ENCODE assay signal across 23 cellular contexts in the genomic region with DNA sequence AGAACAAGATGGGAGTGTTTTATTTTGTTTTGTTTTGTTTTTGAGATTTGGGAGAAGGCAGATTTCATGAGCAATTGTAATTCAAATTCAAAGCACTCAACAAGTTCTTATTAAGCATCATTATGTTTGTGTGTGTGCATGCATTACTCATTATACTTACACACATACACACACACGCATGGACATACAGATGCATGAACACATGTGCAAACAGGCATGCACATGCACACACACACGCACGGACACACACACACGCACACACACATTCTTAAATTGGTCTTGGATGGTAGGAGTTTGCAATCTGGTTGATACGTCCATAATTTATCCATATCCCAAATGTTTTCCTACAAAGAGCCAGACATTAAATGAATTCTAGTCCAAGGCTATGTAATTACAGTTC.
DNase-seq lines count a peak whose midpoint lies in the region; ATAC-seq, FAIRE-seq and TF ChIP-seq lines count a peak whose summit lies in the region.
"Had no signal": no experiment of that assay in that cellular context is flagged by ENCODE, and none has a peak within 500 bp of the region (broad histone marks: within the 10 kb centered on the region; RNA-seq: fewer than 3 reads in every experiment).

No MANE protein-coding gene starts in this region.

- in situ Hi-C loops in HepG2 (cut with HindIII; ENCODE audit: extremely low pct_ligation_motif_present, low pct_unique_long_range_greater_than_20kb), result no loop called here
- in situ Hi-C loops in GM12878 (cut with MboI), result loop anchor here (10.0 kb wide), 1 partner anchor 695 kb away; no protein-coding TSS in a partner anchor

- TF ChIP-seq POLR2A in HepG2 (IDR thresholded peaks at IDR 0.05; ENCODE audit: insufficient read depth in 1 of 2, low read depth in 2 of 2, low read length in 2 of 2), result no peak
- no peak for TF ChIP-seq POLR2A in right lobe of liver (IDR thresholded peaks at IDR 0.05)
- no peak for TF ChIP-seq POLR2A in GM12878 (IDR thresholded peaks at IDR 0.05; ENCODE audit: low read depth, low read length)

- H3K4me1 ChIP-seq in HepG2 (ENCODE audit: insufficient read depth, low read length) (no peaks in the 10 kb centered on the region), right lobe of liver (no peaks in the 10 kb centered on the region), GM12878 (ENCODE audit: control insufficient read depth, insufficient read depth, low read length) (no peaks in the 10 kb centered on the region)

- no peak for ATAC-seq in HepG2
- no peak for ATAC-seq in right lobe of liver
- no peak for ATAC-seq in GM12878
- ATAC-seq: A549; CD8-positive, alpha-beta T cell had no signal

- no peak for TF ChIP-seq CTCF in HepG2 (CRISPR knock-in tag; IDR thresholded peaks at IDR 0.05)
- no peak for TF ChIP-seq CTCF in right lobe of liver (IDR thresholded peaks at IDR 0.05)
- no peak for TF ChIP-seq CTCF in GM12878 (IDR thresholded peaks at IDR 0.05 in 2 of 3, conservative IDR thresholded peaks at IDR 0.05 in 1 of 3; ENCODE audit: control insufficient read depth in 2 of 3, extremely low read depth in 1 of 3, insufficient read depth in 1 of 3, low read depth in 3 of 3, low read length in 3 of 3)

- H2AFZ ChIP-seq in HepG2 (ENCODE audit: low read length) (no peak overlapping the region), GM12878 (ENCODE audit: control insufficient read depth, low read depth, low read length) (no peak overlapping the region)

- TF ChIP-seq EP300 in HepG2 (IDR thresholded peaks at IDR 0.05; ENCODE audit: low read depth in 2 of 2, low read length in 2 of 2), result no peak
- TF ChIP-seq EP300 in HepG2 (CRISPR knock-in tag; IDR thresholded peaks at IDR 0.05; ENCODE audit: borderline replicate concordance), result no peak
- no peak for TF ChIP-seq EP300 in GM12878 (IDR thresholded peaks at IDR 0.05; ENCODE audit: borderline replicate concordance in 1 of 2, control insufficient read depth in 1 of 2, low read depth in 2 of 2, low read length in 2 of 2)

- CTCF ChIA-PET in HepG2 (lab: Yijun Ruan, JAX; ENCODE audit: low intra/inter-chr PET ratio, low total read pairs) (no interaction called here), GM12878 (lab: Yijun Ruan, JAX) (no interaction called here)

- H3K4me3 ChIP-seq in HepG2 (replicated peaks in 1 of 3; ENCODE audit: insufficient read depth in 1 of 3, low read depth in 2 of 3, low read length in 3 of 3), result no peak overlapping the region
- H3K4me3 ChIP-seq in right lobe of liver, result no peak overlapping the region
- no peak overlapping the region for H3K4me3 ChIP-seq in GM12878
- H3K4me3 ChIP-seq: A549; BLaER1 treated with 17β-estradiol and CSF1 and Interleukin-3, amounts not matched to agents 10 nM and 100 nM had no signal

- RAD21 ChIA-PET in GM12878 (lab: Charles Lee; ENCODE audit: unreplicated experiment), result interaction anchor here (0.8 kb wide), 1 partner anchor 23 kb away, joined by 3 read pairs; no protein-coding TSS in a partner anchor

- POLR2A ChIA-PET in HepG2 (lab: Yijun Ruan, JAX) (no interaction called here), GM12878 (lab: Charles Lee) (no interaction called here)

- TF ChIP-seq RAD21 in HepG2 (CRISPR knock-in tag; IDR thresholded peaks at IDR 0.05), result no peak
- TF ChIP-seq RAD21 in GM12878 (IDR thresholded peaks at IDR 0.05; ENCODE audit: insufficient read depth, low read depth, low read length), result no peak

- H3K79me2 ChIP-seq in HepG2 (ENCODE audit: insufficient read depth, low read length) (no peaks in the 10 kb centered on the region), GM12878 (ENCODE audit: control insufficient read depth, insufficient read depth, low read length) (no peaks in the 10 kb centered on the region)

- DNase-seq in HepG2 (ENCODE audit: low spot score), result no peak
- DNase-seq in right lobe of liver, result no peak
- DNase-seq in GM12878 (ENCODE audit: low read depth, low spot score), result no peak
- DNase-seq in urothelium cell line (ENCODE audit: low spot score), result no peak
- DNase-seq in HuH-7.5 (ENCODE audit: low spot score), result no peak
- DNase-seq in amniotic stem cell (lab: John Stamatoyannopoulos, UW), result no peak
- DNase-seq: AML-193; Caco-2; Calu3; CD4-positive, alpha-beta T cell; CD8-positive, alpha-beta T cell; DMS53; DMS79; DND-41; EL; GDM1 had no signal

- WGBS in HepG2 (ENCODE audit: low lambda C conversion rate), result 66% methylated on average over 5 of the region's 5 CpGs
- WGBS in right lobe of liver (ENCODE audit: insufficient coverage, low coverage, low lambda C conversion rate, missing lambda C conversion rate), result 63% methylated on average over 1 of the region's 5 CpGs
- WGBS in GM12878 (ENCODE audit: insufficient coverage, insufficient replicate concordance, low lambda C conversion rate, missing lambda C conversion rate), result 45% methylated on average over 5 of the region's 5 CpGs

- H3K4me2 ChIP-seq in HepG2 (ENCODE audit: low read depth, low read length), result no peak overlapping the region
- no peak overlapping the region for H3K4me2 ChIP-seq in GM12878 (ENCODE audit: control insufficient read depth, insufficient read depth)
- H3K4me2 ChIP-seq: A549; BLaER1 treated with 17β-estradiol and CSF1 and Interleukin-3, amounts not matched to agents 10 nM and 100 nM had no signal

- H4K20me1 ChIP-seq in HepG2 (ENCODE audit: insufficient read depth, low read length) (no peaks in the 10 kb centered on the region), GM12878 (ENCODE audit: control insufficient read depth, insufficient read depth) (no peaks in the 10 kb centered on the region)
- H4K20me1 ChIP-seq: BLaER1 treated with 17β-estradiol and CSF1 and Interleukin-3, amounts not matched to agents 10 nM and 100 nM had no signal

- H3K27me3 ChIP-seq in HepG2 (ENCODE audit: control insufficient read depth in 1 of 2, insufficient read depth in 2 of 2, low read length in 2 of 2) (no peaks in the 10 kb centered on the region), right lobe of liver (no peaks in the 10 kb centered on the region), GM12878 (replicated peaks in 1 of 2; ENCODE audit: control insufficient read depth in 2 of 2, insufficient read depth in 2 of 2, low read length in 1 of 2) (no peaks in the 10 kb centered on the region)
- H3K27me3 ChIP-seq: BLaER1 treated with 17β-estradiol and CSF1 and Interleukin-3, amounts not matched to agents 10 nM and 100 nM had no signal

- BruUV-seq in HepG2 (replicated peaks; lab: Mats Ljungman, UMichigan), result no TSS peak
- no TSS peak for BruUV-seq in GM12878 (replicated peaks; lab: Mats Ljungman, UMichigan)

- no peaks in the 10 kb centered on the region for H3K36me3 ChIP-seq in HepG2 (replicated peaks in 1 of 2; ENCODE audit: control insufficient read depth in 1 of 2, insufficient read depth in 2 of 2, low read length in 2 of 2)
- no peaks in the 10 kb centered on the region for H3K36me3 ChIP-seq in right lobe of liver
- no peaks in the 10 kb centered on the region for H3K36me3 ChIP-seq in GM12878 (ENCODE audit: control insufficient read depth in 2 of 2, insufficient read depth in 2 of 2, low read length in 1 of 2)
- H3K36me3 ChIP-seq: BLaER1 treated with 17β-estradiol and CSF1 and Interleukin-3, amounts not matched to agents 10 nM and 100 nM had no signal

- SMC1A ChIA-PET in GM12878 (lab: Charles Lee; ENCODE audit: uncharacterized antibody, unreplicated experiment), result interaction anchor here (1.5 kb wide), 1 partner anchor 37 kb away, joined by 3 read pairs; no protein-coding TSS in a partner anchor

- intact Hi-C loops in HepG2 (cut with micrococcal nuclease; ENCODE audit: unreplicated experiment), result no loop called here
- intact Hi-C loops in right lobe of liver (cut with DNase I), result no loop called here
- intact Hi-C loops in GM12878 (cut with micrococcal nuclease; ENCODE audit: unreplicated experiment), result loop anchor here (5.0 kb wide), 1 partner anchor 697 kb away; no protein-coding TSS in a partner anchor

- FAIRE-seq in HepG2 (lab: Jason Lieb, UNC) (no peak), GM12878 (lab: Jason Lieb, UNC) (no peak), urothelium cell line (lab: Jason Lieb, UNC) (peak; percentile 59)
- FAIRE-seq: A549, D721Med, GM12891, GM19239 had no signal

- H3K9ac ChIP-seq in HepG2 (ENCODE audit: insufficient read depth, low read depth, low read length), result no peak overlapping the region
- no peak overlapping the region for H3K9ac ChIP-seq in GM12878 (ENCODE audit: control insufficient read depth, insufficient read depth, low read length)
- H3K9ac ChIP-seq: BLaER1 treated with 17β-estradiol and CSF1 and Interleukin-3, amounts not matched to agents 10 nM and 100 nM had no signal

- H3K27ac ChIP-seq in HepG2 (ENCODE audit: extremely low read length, insufficient read depth, low read length) (no peak overlapping the region), right lobe of liver (no peak overlapping the region), GM12878 (ENCODE audit: control insufficient read depth, insufficient read depth) (no peak overlapping the region)
- H3K27ac ChIP-seq: 22Rv1; A549; BLaER1 treated with 17β-estradiol and CSF1 and Interleukin-3, amounts not matched to agents 10 nM and 100 nM; C4-2B had no signal

- H3K9me3 ChIP-seq in HepG2 (ENCODE audit: low read length), result no peaks in the 10 kb centered on the region
- H3K9me3 ChIP-seq in right lobe of liver, result no peaks in the 10 kb centered on the region
- H3K9me3 ChIP-seq in GM12878 (replicated peaks; ENCODE audit: control insufficient read depth, insufficient read depth, low read length), result no peaks in the 10 kb centered on the region
- H3K9me3 ChIP-seq: A549; BLaER1 treated with 17β-estradiol and CSF1 and Interleukin-3, amounts not matched to agents 10 nM and 100 nM; Caco-2 had no signal

TF ChIP-seq in HepG2, 621 proteins besides CTCF, POLR2A, EP300 and RAD21 (continues in another document):
- no peak for TF ChIP-seq DMAP1 (CRISPR knock-in tag; IDR thresholded peaks at IDR 0.05)

TF ChIP-seq in GM12878, 131 proteins besides CTCF, POLR2A, EP300 and RAD21 (continues in another document):
- TF ChIP-seq MEF2B (IDR thresholded peaks at IDR 0.05; ENCODE audit: partially characterized antibody, poor library complexity, severe bottlenecking), result no peak
- TF ChIP-seq, protein P1, sequence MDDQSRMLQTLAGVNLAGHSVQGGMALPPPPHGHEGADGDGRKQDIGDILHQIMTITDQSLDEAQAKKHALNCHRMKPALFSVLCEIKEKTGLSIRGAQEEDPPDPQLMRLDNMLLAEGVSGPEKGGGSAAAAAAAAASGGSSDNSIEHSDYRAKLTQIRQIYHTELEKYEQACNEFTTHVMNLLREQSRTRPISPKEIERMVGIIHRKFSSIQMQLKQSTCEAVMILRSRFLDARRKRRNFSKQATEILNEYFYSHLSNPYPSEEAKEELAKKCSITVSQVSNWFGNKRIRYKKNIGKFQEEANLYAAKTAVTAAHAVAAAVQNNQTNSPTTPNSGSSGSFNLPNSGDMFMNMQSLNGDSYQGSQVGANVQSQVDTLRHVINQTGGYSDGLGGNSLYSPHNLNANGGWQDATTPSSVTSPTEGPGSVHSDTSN (IDR thresholded peaks at IDR 0.05; ENCODE audit: insufficient replicate concordance, low read depth, low read length), result peak; percentile 29
